Comparison of ENCODE assay signal across 1 cellular context in the genomic region with DNA sequence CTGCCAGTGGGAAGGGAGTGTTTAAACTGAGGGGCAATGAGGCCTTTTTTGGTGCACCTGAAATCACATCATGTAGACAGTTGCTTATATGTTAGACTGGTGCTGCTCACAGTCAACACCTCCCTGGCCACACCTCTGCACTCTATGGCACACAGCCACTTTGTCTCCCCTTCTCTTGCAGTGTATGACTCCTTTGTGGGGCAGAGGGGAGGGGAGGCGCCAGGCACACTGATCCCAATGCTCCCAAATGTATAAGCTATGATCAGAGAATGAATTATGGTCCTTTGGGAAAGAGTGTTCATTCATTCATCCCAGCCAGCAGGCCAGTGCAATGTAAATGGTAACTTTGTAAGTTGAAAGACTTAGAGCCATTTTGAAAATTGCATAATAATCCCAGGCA.
TF ChIP-seq lines count a peak whose summit lies in the region.

No MANE protein-coding gene starts in this region.

TF ChIP-seq in HepG2, 621 proteins besides CTCF, POLR2A, EP300 and RAD21 (continued from another document):
- TF ChIP-seq, protein P1, sequence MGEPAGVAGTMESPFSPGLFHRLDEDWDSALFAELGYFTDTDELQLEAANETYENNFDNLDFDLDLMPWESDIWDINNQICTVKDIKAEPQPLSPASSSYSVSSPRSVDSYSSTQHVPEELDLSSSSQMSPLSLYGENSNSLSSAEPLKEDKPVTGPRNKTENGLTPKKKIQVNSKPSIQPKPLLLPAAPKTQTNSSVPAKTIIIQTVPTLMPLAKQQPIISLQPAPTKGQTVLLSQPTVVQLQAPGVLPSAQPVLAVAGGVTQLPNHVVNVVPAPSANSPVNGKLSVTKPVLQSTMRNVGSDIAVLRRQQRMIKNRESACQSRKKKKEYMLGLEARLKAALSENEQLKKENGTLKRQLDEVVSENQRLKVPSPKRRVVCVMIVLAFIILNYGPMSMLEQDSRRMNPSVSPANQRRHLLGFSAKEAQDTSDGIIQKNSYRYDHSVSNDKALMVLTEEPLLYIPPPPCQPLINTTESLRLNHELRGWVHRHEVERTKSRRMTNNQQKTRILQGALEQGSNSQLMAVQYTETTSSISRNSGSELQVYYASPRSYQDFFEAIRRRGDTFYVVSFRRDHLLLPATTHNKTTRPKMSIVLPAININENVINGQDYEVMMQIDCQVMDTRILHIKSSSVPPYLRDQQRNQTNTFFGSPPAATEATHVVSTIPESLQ (CRISPR knock-in tag; conservative IDR thresholded peaks at IDR 0.05) = no peak
